2 cellular contexts compared by ENCODE assay signal in the genomic region with DNA sequence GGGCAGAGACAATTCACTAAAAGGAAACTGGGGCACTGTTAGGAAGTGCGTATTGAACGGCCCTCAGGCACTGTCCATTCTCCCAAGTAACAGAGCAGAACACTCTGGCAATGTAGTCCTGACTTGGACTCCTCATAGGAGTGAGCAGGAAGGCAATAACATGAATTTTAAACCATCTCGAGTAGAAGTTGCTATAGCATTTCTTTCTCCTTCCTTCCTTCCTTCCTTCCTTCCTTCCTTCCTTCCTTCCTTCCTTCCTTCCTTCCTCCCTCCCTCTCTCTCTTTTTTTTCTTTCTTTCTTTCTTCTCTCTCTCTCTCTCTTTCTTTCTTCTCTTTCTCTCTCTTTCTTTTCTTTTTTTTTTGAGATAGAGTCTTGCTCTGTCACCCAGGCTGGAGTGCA.
TF ChIP-seq lines count a peak whose summit lies in the region.

No MANE protein-coding gene starts in this region.

TF ChIP-seq in SK-N-SH treated with all-trans-retinoic acid at 6 μM for 48 hours, 23 proteins besides CTCF, POLR2A, EP300 and RAD21 (continued from another document):
- TF ChIP-seq, protein P1, sequence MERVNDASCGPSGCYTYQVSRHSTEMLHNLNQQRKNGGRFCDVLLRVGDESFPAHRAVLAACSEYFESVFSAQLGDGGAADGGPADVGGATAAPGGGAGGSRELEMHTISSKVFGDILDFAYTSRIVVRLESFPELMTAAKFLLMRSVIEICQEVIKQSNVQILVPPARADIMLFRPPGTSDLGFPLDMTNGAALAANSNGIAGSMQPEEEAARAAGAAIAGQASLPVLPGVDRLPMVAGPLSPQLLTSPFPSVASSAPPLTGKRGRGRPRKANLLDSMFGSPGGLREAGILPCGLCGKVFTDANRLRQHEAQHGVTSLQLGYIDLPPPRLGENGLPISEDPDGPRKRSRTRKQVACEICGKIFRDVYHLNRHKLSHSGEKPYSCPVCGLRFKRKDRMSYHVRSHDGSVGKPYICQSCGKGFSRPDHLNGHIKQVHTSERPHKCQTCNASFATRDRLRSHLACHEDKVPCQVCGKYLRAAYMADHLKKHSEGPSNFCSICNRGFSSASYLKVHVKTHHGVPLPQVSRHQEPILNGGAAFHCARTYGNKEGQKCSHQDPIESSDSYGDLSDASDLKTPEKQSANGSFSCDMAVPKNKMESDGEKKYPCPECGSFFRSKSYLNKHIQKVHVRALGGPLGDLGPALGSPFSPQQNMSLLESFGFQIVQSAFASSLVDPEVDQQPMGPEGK (CRISPR knock-in tag; IDR thresholded peaks at IDR 0.05; ENCODE audit: borderline replicate concordance): no peak
- TF ChIP-seq BACH2 (CRISPR knock-in tag; IDR thresholded peaks at IDR 0.05; ENCODE audit: borderline replicate concordance) (no peak), OSR1 (CRISPR knock-in tag; IDR thresholded peaks at IDR 0.05) (no peak), ESRRG (CRISPR knock-in tag; IDR thresholded peaks at IDR 0.05) (no peak), PPARA (CRISPR knock-in tag; IDR thresholded peaks at IDR 0.05; ENCODE audit: borderline replicate concordance) (no peak), TSHZ2 (CRISPR knock-in tag; IDR thresholded peaks at IDR 0.05) (no peak), ZNF8 (CRISPR knock-in tag; IDR thresholded peaks at IDR 0.05) (no peak), ZFP3 (CRISPR knock-in tag; IDR thresholded peaks at IDR 0.05) (no peak), CSRNP3 (CRISPR knock-in tag; IDR thresholded peaks at IDR 0.05) (no peak), GLIS3 (CRISPR knock-in tag; IDR thresholded peaks at IDR 0.05) (no peak), TOX (CRISPR knock-in tag; IDR thresholded peaks at IDR 0.05; ENCODE audit: borderline replicate concordance) (no peak), ZNF70 (CRISPR knock-in tag; IDR thresholded peaks at IDR 0.05) (no peak)

TF ChIP-seq in SK-N-SH, 30 proteins besides CTCF, POLR2A, EP300 and RAD21 (continued from another document):
- TF ChIP-seq, protein P2, sequence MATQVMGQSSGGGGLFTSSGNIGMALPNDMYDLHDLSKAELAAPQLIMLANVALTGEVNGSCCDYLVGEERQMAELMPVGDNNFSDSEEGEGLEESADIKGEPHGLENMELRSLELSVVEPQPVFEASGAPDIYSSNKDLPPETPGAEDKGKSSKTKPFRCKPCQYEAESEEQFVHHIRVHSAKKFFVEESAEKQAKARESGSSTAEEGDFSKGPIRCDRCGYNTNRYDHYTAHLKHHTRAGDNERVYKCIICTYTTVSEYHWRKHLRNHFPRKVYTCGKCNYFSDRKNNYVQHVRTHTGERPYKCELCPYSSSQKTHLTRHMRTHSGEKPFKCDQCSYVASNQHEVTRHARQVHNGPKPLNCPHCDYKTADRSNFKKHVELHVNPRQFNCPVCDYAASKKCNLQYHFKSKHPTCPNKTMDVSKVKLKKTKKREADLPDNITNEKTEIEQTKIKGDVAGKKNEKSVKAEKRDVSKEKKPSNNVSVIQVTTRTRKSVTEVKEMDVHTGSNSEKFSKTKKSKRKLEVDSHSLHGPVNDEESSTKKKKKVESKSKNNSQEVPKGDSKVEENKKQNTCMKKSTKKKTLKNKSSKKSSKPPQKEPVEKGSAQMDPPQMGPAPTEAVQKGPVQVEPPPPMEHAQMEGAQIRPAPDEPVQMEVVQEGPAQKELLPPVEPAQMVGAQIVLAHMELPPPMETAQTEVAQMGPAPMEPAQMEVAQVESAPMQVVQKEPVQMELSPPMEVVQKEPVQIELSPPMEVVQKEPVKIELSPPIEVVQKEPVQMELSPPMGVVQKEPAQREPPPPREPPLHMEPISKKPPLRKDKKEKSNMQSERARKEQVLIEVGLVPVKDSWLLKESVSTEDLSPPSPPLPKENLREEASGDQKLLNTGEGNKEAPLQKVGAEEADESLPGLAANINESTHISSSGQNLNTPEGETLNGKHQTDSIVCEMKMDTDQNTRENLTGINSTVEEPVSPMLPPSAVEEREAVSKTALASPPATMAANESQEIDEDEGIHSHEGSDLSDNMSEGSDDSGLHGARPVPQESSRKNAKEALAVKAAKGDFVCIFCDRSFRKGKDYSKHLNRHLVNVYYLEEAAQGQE (IDR thresholded peaks at IDR 0.05; ENCODE audit: low read depth, low read length): no peak
- TF ChIP-seq, protein P3, sequence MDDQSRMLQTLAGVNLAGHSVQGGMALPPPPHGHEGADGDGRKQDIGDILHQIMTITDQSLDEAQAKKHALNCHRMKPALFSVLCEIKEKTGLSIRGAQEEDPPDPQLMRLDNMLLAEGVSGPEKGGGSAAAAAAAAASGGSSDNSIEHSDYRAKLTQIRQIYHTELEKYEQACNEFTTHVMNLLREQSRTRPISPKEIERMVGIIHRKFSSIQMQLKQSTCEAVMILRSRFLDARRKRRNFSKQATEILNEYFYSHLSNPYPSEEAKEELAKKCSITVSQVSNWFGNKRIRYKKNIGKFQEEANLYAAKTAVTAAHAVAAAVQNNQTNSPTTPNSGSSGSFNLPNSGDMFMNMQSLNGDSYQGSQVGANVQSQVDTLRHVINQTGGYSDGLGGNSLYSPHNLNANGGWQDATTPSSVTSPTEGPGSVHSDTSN (IDR thresholded peaks at IDR 0.05): no peak
